23 cellular contexts compared by ENCODE assay signal in genomic region chr20:57843941-57844625, GRCh38.
"Had no signal": no experiment of that assay in that cellular context is flagged by ENCODE, and none has a peak within 500 bp of the region (broad histone marks: within the 10 kb centered on the region; RNA-seq: fewer than 3 reads in every experiment).

No MANE protein-coding gene starts in this region.

- H3K27ac ChIP-seq: neutrophil, parathyroid adenoma, thyroid gland, WERI-Rb-1 had no signal

- H3K9ac ChIP-seq: parathyroid adenoma had no signal

- DNase-seq: activated CD4-positive, alpha-beta T cell treated with anti-CD3 and anti-CD28 coated beads, Interleukin-2, amount 10 ng/mL, durations not matched to agents 7 days and 5 days; activated CD4-positive, CD25-positive, alpha-beta regulatory T cell treated with anti-CD3 and anti-CD28 coated beads, Interleukin-2, amount 50 U/mL, for 72 hours; activated CD8-positive, alpha-beta T cell treated with anti-CD3 and anti-CD28 coated beads for 36 hours; activated effector memory CD4-positive, alpha-beta T cell treated with Interleukin-2 at 50 U/mL for 16 hours; activated naive CD4-positive, alpha-beta T cell treated with anti-CD3 and anti-CD28 coated beads for 36 hours; amygdala; cortex of kidney; effector CD4-positive, alpha-beta T cell; foreskin melanocyte; hippocampal formation; left ventricle myocardium superior; mammary epithelial cell; naive thymus-derived CD8-positive, alpha-beta T cell; small intestine; stimulated activated CD4-positive, alpha-beta T cell treated with anti-CD3 and anti-CD28 coated beads, Interleukin-15, amount 100 ng/mL, for 24 hours; stimulated activated naive CD4-positive, alpha-beta T cell treated with Interleukin-2 at 50 U/mL for 16 hours; T-helper 1 cell; thyroid gland; WERI-Rb-1 had no signal

- H3K4me3 ChIP-seq: thyroid gland had no signal

- H3K4me1 Mint-ChIP-seq: activated CD4-positive, alpha-beta T cell treated with anti-CD3 and anti-CD28 coated beads, Interleukin-2, amount 10 ng/mL, durations not matched to agents 7 days and 5 days had no signal

- H3K27me3 Mint-ChIP-seq: activated CD8-positive, alpha-beta T cell treated with anti-CD3 and anti-CD28 coated beads for 36 hours had no signal

- H3K27me3 ChIP-seq: thyroid gland had no signal

- H3K9me3 Mint-ChIP-seq: activated CD4-positive, alpha-beta T cell treated with anti-CD3 and anti-CD28 coated beads, Interleukin-2, amount 10 ng/mL, durations not matched to agents 7 days and 5 days; activated naive CD4-positive, alpha-beta T cell treated with anti-CD3 and anti-CD28 coated beads for 36 hours; mesothelial cell of epicardium had no signal

- H3K4me1 ChIP-seq: parathyroid adenoma, thyroid gland had no signal

- H3K36me3 Mint-ChIP-seq: mesothelial cell of epicardium; naive thymus-derived CD8-positive, alpha-beta T cell had no signal

- H3K36me3 ChIP-seq: neutrophil, thyroid gland, WERI-Rb-1 had no signal

- H3K9me3 ChIP-seq: neutrophil, thyroid gland had no signal

- H2AFZ ChIP-seq: parathyroid adenoma had no signal

- H3K79me2 ChIP-seq: parathyroid adenoma had no signal

- ATAC-seq: activated CD8-positive, alpha-beta T cell treated with anti-CD3 and anti-CD28 coated beads for 36 hours; left ventricle myocardium superior; naive thymus-derived CD8-positive, alpha-beta T cell; sciatic nerve had no signal

- H3K27ac Mint-ChIP-seq: activated CD4-positive, alpha-beta T cell treated with anti-CD3 and anti-CD28 coated beads, Interleukin-2, amount 10 ng/mL, durations not matched to agents 7 days and 5 days; activated CD8-positive, alpha-beta T cell treated with anti-CD3 and anti-CD28 coated beads for 36 hours; activated naive CD4-positive, alpha-beta T cell treated with anti-CD3 and anti-CD28 coated beads for 36 hours; mesothelial cell of epicardium had no signal

- H3K4me3 Mint-ChIP-seq: activated CD4-positive, alpha-beta T cell treated with anti-CD3 and anti-CD28 coated beads, Interleukin-2, amount 10 ng/mL, durations not matched to agents 7 days and 5 days; activated CD8-positive, alpha-beta T cell treated with anti-CD3 and anti-CD28 coated beads for 36 hours; activated naive CD4-positive, alpha-beta T cell treated with anti-CD3 and anti-CD28 coated beads for 36 hours; mesothelial cell of epicardium; naive thymus-derived CD8-positive, alpha-beta T cell had no signal
